In the genomic region with DNA sequence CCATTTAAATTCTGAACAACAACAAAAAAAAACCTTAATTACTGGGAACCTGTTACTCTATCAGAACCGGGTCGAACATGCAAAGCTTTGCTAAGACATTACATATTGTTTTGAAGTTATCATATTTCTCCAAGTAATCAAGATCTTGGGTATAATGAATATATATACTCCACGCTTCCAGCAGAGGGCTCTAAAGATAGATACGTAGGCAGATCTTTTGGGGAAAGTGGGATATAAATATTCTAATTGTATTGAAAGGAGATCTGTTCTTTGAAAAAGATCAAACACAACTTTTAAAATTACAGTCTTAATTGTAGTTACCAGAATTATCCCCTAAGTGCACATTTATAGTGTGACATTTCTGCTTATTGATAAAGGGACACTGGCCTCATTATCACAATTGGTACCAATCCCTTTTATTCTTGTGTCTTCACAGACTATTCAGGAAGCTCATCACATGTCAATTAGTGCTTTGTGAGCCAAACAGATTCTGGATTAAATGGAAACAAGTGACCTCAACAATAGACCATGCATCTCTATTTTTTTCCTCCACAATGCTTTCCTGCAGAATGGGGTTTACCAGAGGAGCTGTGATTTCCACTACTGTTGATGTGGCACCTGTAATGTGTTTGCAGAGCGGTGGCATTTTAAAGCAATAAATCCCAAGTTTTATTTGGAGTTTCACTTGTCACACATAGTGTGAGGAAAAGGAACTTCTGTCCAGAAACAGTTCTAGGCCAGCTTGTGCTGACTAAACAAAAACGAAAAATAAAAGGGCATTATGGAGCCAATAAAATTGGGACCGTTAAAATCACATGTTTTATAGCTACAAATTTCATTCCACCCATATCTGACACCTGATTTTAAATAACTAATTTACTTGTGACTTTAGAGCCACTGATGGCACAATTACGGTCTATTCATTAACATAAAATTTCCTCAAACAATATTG, we compare ENCODE assay signal across 1 cellular context.
A peak's percentile ranks its signal among the peaks of the same experiment; 100 is the strongest.
TF ChIP-seq lines count a peak whose summit lies in the region.

No MANE protein-coding gene starts in this region.

TF ChIP-seq in HepG2, 621 proteins besides CTCF, POLR2A, EP300 and RAD21 (continued from another document):
- TF ChIP-seq, protein P1, sequence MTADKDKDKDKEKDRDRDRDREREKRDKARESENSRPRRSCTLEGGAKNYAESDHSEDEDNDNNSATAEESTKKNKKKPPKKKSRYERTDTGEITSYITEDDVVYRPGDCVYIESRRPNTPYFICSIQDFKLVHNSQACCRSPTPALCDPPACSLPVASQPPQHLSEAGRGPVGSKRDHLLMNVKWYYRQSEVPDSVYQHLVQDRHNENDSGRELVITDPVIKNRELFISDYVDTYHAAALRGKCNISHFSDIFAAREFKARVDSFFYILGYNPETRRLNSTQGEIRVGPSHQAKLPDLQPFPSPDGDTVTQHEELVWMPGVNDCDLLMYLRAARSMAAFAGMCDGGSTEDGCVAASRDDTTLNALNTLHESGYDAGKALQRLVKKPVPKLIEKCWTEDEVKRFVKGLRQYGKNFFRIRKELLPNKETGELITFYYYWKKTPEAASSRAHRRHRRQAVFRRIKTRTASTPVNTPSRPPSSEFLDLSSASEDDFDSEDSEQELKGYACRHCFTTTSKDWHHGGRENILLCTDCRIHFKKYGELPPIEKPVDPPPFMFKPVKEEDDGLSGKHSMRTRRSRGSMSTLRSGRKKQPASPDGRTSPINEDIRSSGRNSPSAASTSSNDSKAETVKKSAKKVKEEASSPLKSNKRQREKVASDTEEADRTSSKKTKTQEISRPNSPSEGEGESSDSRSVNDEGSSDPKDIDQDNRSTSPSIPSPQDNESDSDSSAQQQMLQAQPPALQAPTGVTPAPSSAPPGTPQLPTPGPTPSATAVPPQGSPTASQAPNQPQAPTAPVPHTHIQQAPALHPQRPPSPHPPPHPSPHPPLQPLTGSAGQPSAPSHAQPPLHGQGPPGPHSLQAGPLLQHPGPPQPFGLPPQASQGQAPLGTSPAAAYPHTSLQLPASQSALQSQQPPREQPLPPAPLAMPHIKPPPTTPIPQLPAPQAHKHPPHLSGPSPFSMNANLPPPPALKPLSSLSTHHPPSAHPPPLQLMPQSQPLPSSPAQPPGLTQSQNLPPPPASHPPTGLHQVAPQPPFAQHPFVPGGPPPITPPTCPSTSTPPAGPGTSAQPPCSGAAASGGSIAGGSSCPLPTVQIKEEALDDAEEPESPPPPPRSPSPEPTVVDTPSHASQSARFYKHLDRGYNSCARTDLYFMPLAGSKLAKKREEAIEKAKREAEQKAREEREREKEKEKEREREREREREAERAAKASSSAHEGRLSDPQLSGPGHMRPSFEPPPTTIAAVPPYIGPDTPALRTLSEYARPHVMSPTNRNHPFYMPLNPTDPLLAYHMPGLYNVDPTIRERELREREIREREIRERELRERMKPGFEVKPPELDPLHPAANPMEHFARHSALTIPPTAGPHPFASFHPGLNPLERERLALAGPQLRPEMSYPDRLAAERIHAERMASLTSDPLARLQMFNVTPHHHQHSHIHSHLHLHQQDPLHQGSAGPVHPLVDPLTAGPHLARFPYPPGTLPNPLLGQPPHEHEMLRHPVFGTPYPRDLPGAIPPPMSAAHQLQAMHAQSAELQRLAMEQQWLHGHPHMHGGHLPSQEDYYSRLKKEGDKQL (CRISPR knock-in tag; IDR thresholded peaks at IDR 0.05; ENCODE audit: low read depth): no peak
- 0 out of 2 replicates have a peak, but pooled peaks have one; percentile 19 for TF ChIP-seq SMC3 (IDR thresholded peaks at IDR 0.05; ENCODE audit: low read length)
- no peak for TF ChIP-seq HHEX (CRISPR knock-in tag; IDR thresholded peaks at IDR 0.05)
- TF ChIP-seq, protein P2, sequence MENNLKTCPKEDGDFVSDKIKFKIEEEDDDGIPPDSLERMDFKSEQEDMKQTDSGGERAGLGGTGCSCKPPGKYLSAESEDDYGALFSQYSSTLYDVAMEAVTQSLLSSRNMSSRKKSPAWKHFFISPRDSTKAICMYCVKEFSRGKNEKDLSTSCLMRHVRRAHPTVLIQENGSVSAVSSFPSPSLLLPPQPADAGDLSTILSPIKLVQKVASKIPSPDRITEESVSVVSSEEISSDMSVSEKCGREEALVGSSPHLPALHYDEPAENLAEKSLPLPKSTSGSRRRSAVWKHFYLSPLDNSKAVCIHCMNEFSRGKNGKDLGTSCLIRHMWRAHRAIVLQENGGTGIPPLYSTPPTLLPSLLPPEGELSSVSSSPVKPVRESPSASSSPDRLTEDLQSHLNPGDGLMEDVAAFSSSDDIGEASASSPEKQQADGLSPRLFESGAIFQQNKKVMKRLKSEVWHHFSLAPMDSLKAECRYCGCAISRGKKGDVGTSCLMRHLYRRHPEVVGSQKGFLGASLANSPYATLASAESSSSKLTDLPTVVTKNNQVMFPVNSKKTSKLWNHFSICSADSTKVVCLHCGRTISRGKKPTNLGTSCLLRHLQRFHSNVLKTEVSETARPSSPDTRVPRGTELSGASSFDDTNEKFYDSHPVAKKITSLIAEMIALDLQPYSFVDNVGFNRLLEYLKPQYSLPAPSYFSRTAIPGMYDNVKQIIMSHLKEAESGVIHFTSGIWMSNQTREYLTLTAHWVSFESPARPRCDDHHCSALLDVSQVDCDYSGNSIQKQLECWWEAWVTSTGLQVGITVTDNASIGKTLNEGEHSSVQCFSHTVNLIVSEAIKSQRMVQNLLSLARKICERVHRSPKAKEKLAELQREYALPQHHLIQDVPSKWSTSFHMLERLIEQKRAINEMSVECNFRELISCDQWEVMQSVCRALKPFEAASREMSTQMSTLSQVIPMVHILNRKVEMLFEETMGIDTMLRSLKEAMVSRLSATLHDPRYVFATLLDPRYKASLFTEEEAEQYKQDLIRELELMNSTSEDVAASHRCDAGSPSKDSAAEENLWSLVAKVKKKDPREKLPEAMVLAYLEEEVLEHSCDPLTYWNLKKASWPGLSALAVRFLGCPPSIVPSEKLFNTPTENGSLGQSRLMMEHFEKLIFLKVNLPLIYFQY (CRISPR knock-in tag; IDR thresholded peaks at IDR 0.05; ENCODE audit: borderline replicate concordance): no peak
- no peak for TF ChIP-seq MED8 (CRISPR knock-in tag; IDR thresholded peaks at IDR 0.05; ENCODE audit: insufficient replicate concordance)
- no peak for TF ChIP-seq TGIF2 (CRISPR knock-in tag; IDR thresholded peaks at IDR 0.05)
- TF ChIP-seq ZNF839 (CRISPR knock-in tag; IDR thresholded peaks at IDR 0.05; ENCODE audit: borderline replicate concordance): no peak
- no peak for TF ChIP-seq ZNF331 (CRISPR knock-in tag; IDR thresholded peaks at IDR 0.05)
- no peak for TF ChIP-seq ZNF205 (CRISPR knock-in tag; IDR thresholded peaks at IDR 0.05)
- TF ChIP-seq MAFF (IDR thresholded peaks at IDR 0.05; ENCODE audit: low read depth, low read length): peak; percentile 70
- TF ChIP-seq GZF1 (CRISPR knock-in tag; IDR thresholded peaks at IDR 0.05): no peak
